In genomic region chr2:177578454-177578853, GRCh38 we compare ENCODE assay signal across 21 cellular contexts.
DNase-seq lines count a peak whose midpoint lies in the region; ATAC-seq, FAIRE-seq and TF ChIP-seq lines count a peak whose summit lies in the region.
"Had no signal": no experiment of that assay in that cellular context is flagged by ENCODE, and none has a peak within 500 bp of the region (broad histone marks: within the 10 kb centered on the region; RNA-seq: fewer than 3 reads in every experiment).

No MANE protein-coding gene starts in this region.

- no peak overlapping the region for H2AK5ac ChIP-seq in IMR-90 (ENCODE audit: low read depth, low read length)

- ATAC-seq in A549 = no peak
- no peak for ATAC-seq in IMR-90 (ENCODE audit: low read depth)
- ATAC-seq in K562 = no peak
- no peak for ATAC-seq in HG02798 (IDR thresholded peaks at IDR 0.05; ENCODE audit: poor library complexity, unreplicated experiment)
- ATAC-seq: CD8-positive, alpha-beta T cell had no signal

- TF ChIP-seq POLR2A in A549 (IDR thresholded peaks at IDR 0.05; ENCODE audit: low read length) (no peak), IMR-90 (IDR thresholded peaks at IDR 0.05; ENCODE audit: low read depth, low read length) (no peak), K562 (conservative IDR thresholded peaks at IDR 0.05) (no peak)

- H3K4me3 ChIP-seq in A549 (no peak overlapping the region), IMR-90 (ENCODE audit: insufficient read depth, low read depth, low read length) (no peak overlapping the region), K562 (no peak overlapping the region), HAP-1 (no peak overlapping the region)
- H3K4me3 ChIP-seq: BLaER1 treated with 17β-estradiol and CSF1 and Interleukin-3, amounts not matched to agents 10 nM and 100 nM had no signal

- TF ChIP-seq RAD21 in A549 (conservative IDR thresholded peaks at IDR 0.05 in 1 of 2, IDR thresholded peaks at IDR 0.05 in 1 of 2) (no peak), IMR-90 (IDR thresholded peaks at IDR 0.05; ENCODE audit: low read length) (no peak), K562 (CRISPR knock-in tag; conservative IDR thresholded peaks at IDR 0.05 in 1 of 2, IDR thresholded peaks at IDR 0.05 in 1 of 2) (no peak)

- no peak overlapping the region for H2BK15ac ChIP-seq in IMR-90 (ENCODE audit: low read depth, low read length)

- POLR2A ChIA-PET in A549 (lab: Yijun Ruan, JAX) = interaction anchor here (0.7 kb wide), 1 partner anchor 527 kb away, joined by 3 read pairs; no protein-coding TSS in a partner anchor
- POLR2A ChIA-PET in IMR-90 (lab: Charles Lee; ENCODE audit: unreplicated experiment) = no interaction called here
- POLR2A ChIA-PET in K562 (lab: Yijun Ruan, JAX) = interaction anchor here (0.7 kb wide), 1 partner anchor 10 kb away, joined by 3 read pairs; no protein-coding TSS in a partner anchor

- H3K9me3 ChIP-seq in A549 (no peaks in the 10 kb centered on the region), IMR-90 (ENCODE audit: control insufficient read depth, insufficient read depth, low read length) (no peaks in the 10 kb centered on the region), K562 (replicated peaks; ENCODE audit: control insufficient read depth, insufficient read depth, low read depth, low read length) (no peaks in the 10 kb centered on the region), HAP-1 (no peaks in the 10 kb centered on the region)
- H3K9me3 ChIP-seq: BLaER1 treated with 17β-estradiol and CSF1 and Interleukin-3, amounts not matched to agents 10 nM and 100 nM; Caco-2 had no signal

- H3K79me2 ChIP-seq in K562 (ENCODE audit: control insufficient read depth, insufficient read depth, low read length) = no peaks in the 10 kb centered on the region

- H2AK9ac ChIP-seq in IMR-90 (replicated peaks; ENCODE audit: low read depth, low read length, poor library complexity) = no peak overlapping the region

- no peak overlapping the region for H4K8ac ChIP-seq in IMR-90 (ENCODE audit: low read depth in 2 of 2, low read length in 2 of 2)

- no peaks in the 10 kb centered on the region for H3K9me1 ChIP-seq in IMR-90 (ENCODE audit: insufficient read depth, low read length)
- H3K9me1 ChIP-seq in K562 (ENCODE audit: control insufficient read depth, insufficient read depth, low read length) = no peaks in the 10 kb centered on the region

- in situ Hi-C loops in IMR-90 (cut with MboI; ENCODE audit: low sequenced_read_pairs) = no loop called here
- in situ Hi-C loops in K562 (cut with MboI) = no loop called here
- in situ Hi-C loops in HAP-1 (cut with MboI; ENCODE audit: low sequenced_read_pairs) = no loop called here

- no peak overlapping the region for H2BK20ac ChIP-seq in IMR-90 (ENCODE audit: low read depth, low read length)

- H3K4me1 ChIP-seq in A549 (no peaks in the 10 kb centered on the region), IMR-90 (ENCODE audit: control insufficient read depth, insufficient read depth, low read length) (no peaks in the 10 kb centered on the region), K562 (replicated peaks in 1 of 2; ENCODE audit: control insufficient read depth in 2 of 2, insufficient read depth in 2 of 2, low read length in 2 of 2) (no peaks in the 10 kb centered on the region), HAP-1 (no peaks in the 10 kb centered on the region)
- H3K4me1 ChIP-seq: BLaER1 treated with 17β-estradiol and CSF1 and Interleukin-3, amounts not matched to agents 10 nM and 100 nM had no signal

- H3K27me3 ChIP-seq in IMR-90 (ENCODE audit: control insufficient read depth, insufficient read depth, low read length) (peaks cover 2% of the 10 kb centered on the region; the same call in 1 of the 2 replicates), K562 (ENCODE audit: control insufficient read depth in 2 of 2, insufficient read depth in 2 of 2, low read length in 2 of 2) (peaks cover 0 to 11% of the 10 kb centered on the region in 2 experiments; a peak in 1 of 5 replicates), HAP-1 (ENCODE audit: low read depth) (no peaks in the 10 kb centered on the region)
- H3K27me3 ChIP-seq: BLaER1 treated with 17β-estradiol and CSF1 and Interleukin-3, amounts not matched to agents 10 nM and 100 nM had no signal

- H3K4ac ChIP-seq in IMR-90 (ENCODE audit: low read depth, low read length) = no peak overlapping the region

- no peak overlapping the region for H2BK5ac ChIP-seq in IMR-90 (ENCODE audit: low read depth, low read length, poor library complexity, severe bottlenecking)

- H2AFZ ChIP-seq in IMR-90 (replicated peaks; ENCODE audit: low read length, poor library complexity) = no peak overlapping the region
- no peak overlapping the region for H2AFZ ChIP-seq in K562 (ENCODE audit: low read depth, low read length)

- dilution Hi-C loops in IMR-90 (cut with HindIII; ENCODE audit: low sequenced_read_pairs, unreplicated experiment) = no loop called here

- no peak overlapping the region for H3K14ac ChIP-seq in IMR-90 (replicated peaks; ENCODE audit: low read depth, low read length)

- CTCF ChIA-PET in A549 (lab: Yijun Ruan, JAX) (interaction anchor here (0.7 kb wide), 1 partner anchor 11 kb away, joined by 3 read pairs; no protein-coding TSS in a partner anchor), IMR-90 (lab: Yijun Ruan, JAX) (interaction anchor here (1.0 to 1.6 kb wide), 2 partner anchors 10 kb away, joined by 3 read pairs; no protein-coding TSS in a partner anchor), K562 (lab: Yijun Ruan, JAX; ENCODE audit: low intra/inter-chr PET ratio) (no interaction called here)

- BruUV-seq in IMR-90 (replicated peaks; lab: Mats Ljungman, UMichigan) (no TSS peak), K562 (replicated peaks; lab: Mats Ljungman, UMichigan) (no TSS peak)

- H3K36me3 ChIP-seq in IMR-90 (ENCODE audit: control insufficient read depth, insufficient read depth, low read length) (no peaks in the 10 kb centered on the region), K562 (ENCODE audit: control insufficient read depth, insufficient read depth, low read length) (no peaks in the 10 kb centered on the region), HAP-1 (replicated peaks) (no peaks in the 10 kb centered on the region)
- H3K36me3 ChIP-seq: BLaER1 treated with 17β-estradiol and CSF1 and Interleukin-3, amounts not matched to agents 10 nM and 100 nM had no signal

- no peak overlapping the region for H3K56ac ChIP-seq in IMR-90 (ENCODE audit: extremely low read depth, insufficient read depth, low read length)

- intact Hi-C loops in IMR-90 (cut with micrococcal nuclease) = no loop called here
- intact Hi-C loops in K562 (cut with micrococcal nuclease) = no loop called here

- FAIRE-seq in A549 (lab: Jason Lieb, UNC) (no peak), K562 (lab: Jason Lieb, UNC) (no peak)
- FAIRE-seq: A204.1, D721Med, G401.6, GM12891, GM19239 had no signal

- H3K18ac ChIP-seq in IMR-90 (ENCODE audit: low read depth, low read length) = no peak overlapping the region

- 19% methylated on average over 3 of the region's 3 CpGs for WGBS in A549 (ENCODE audit: missing lambda C conversion rate)
- no CpG with 5 or more reads among the region's 3 CpGs for WGBS in IMR-90 (ENCODE audit: extremely low coverage in 2 of 2, insufficient read length in 1 of 2), 2 experiments
- 1% methylated on average over 3 of the region's 3 CpGs for WGBS in K562 (ENCODE audit: insufficient coverage, low coverage, missing lambda C conversion rate)

- H2BK120ac ChIP-seq in IMR-90 (ENCODE audit: low read depth, low read length) = no peak overlapping the region

- no peak overlapping the region for H4K91ac ChIP-seq in IMR-90 (ENCODE audit: insufficient read depth, low read depth, low read length)

- TF ChIP-seq CTCF in A549 (IDR thresholded peaks at IDR 0.05) (no peak), IMR-90 (conservative IDR thresholded peaks at IDR 0.05; ENCODE audit: low read depth, low read length) (no peak), K562 (IDR thresholded peaks at IDR 0.05 in 2 of 3, conservative IDR thresholded peaks at IDR 0.05 in 1 of 3; ENCODE audit: insufficient read depth in 2 of 3, low read depth in 1 of 3, low read length in 3 of 3) (no peak)

- H3K4me2 ChIP-seq in A549 (no peak overlapping the region), IMR-90 (ENCODE audit: low read depth, low read length) (no peak overlapping the region), K562 (ENCODE audit: insufficient read depth, low read length) (no peak overlapping the region)
- H3K4me2 ChIP-seq: BLaER1 treated with 17β-estradiol and CSF1 and Interleukin-3, amounts not matched to agents 10 nM and 100 nM had no signal

- H4K20me1 ChIP-seq in IMR-90 (ENCODE audit: insufficient read depth, low read length) = no peaks in the 10 kb centered on the region
- H4K20me1 ChIP-seq in K562 (replicated peaks; ENCODE audit: control insufficient read depth, insufficient read depth, low read length) = no peaks in the 10 kb centered on the region
- H4K20me1 ChIP-seq: BLaER1 treated with 17β-estradiol and CSF1 and Interleukin-3, amounts not matched to agents 10 nM and 100 nM had no signal

- no peak for TF ChIP-seq EP300 in A549 (IDR thresholded peaks at IDR 0.05)
- no peak for TF ChIP-seq EP300 in K562 (IDR thresholded peaks at IDR 0.05; ENCODE audit: low read length)

- no peak for DNase-seq in A549 (ENCODE audit: low read depth in 1 of 2, low spot score in 1 of 2)
- DNase-seq in IMR-90 = no peak
- DNase-seq in K562 (ENCODE audit: extremely low read depth in 1 of 4, low spot score in 3 of 4) = no peak
- no peak for DNase-seq in mucosa of gallbladder (ENCODE audit: low spot score)
- DNase-seq in HAP-1 (ENCODE audit: low spot score in 2 of 2) = no peak
- DNase-seq: 8988T; AML-193; Caco-2; Calu3; CD4-positive, alpha-beta T cell; CD8-positive, alpha-beta T cell; DMS79 treated with DMSO at 0.1 percent for 48 hours; GF-D8 had no signal

- H3K9ac ChIP-seq in IMR-90 (ENCODE audit: low read depth, low read length) = no peak overlapping the region
- no peak overlapping the region for H3K9ac ChIP-seq in K562 (ENCODE audit: insufficient read depth in 1 of 2, low read depth in 2 of 2, low read length in 2 of 2)
- H3K9ac ChIP-seq: BLaER1 treated with 17β-estradiol and CSF1 and Interleukin-3, amounts not matched to agents 10 nM and 100 nM had no signal

- H3K79me1 ChIP-seq in IMR-90 (ENCODE audit: low read depth in 1 of 2, low read length in 2 of 2) = no peaks in the 10 kb centered on the region

- H3K23ac ChIP-seq in IMR-90 (ENCODE audit: low read depth, low read length) = no peak overlapping the region

- H3K27ac ChIP-seq in A549 (no peak overlapping the region), IMR-90 (ENCODE audit: insufficient read depth, low read length) (no peak overlapping the region), K562 (ENCODE audit: extremely low read depth, low read depth, low read length) (no peak overlapping the region)
- H3K27ac ChIP-seq: BLaER1 treated with 17β-estradiol and CSF1 and Interleukin-3, amounts not matched to agents 10 nM and 100 nM; C4-2B had no signal

- no peak overlapping the region for H4K5ac ChIP-seq in IMR-90 (ENCODE audit: low read depth, low read length)

TF ChIP-seq in A549, 52 proteins besides CTCF, POLR2A, EP300 and RAD21 (continues in another document):
- TF ChIP-seq FOSL2 (IDR thresholded peaks at IDR 0.05) = no peak
- TF ChIP-seq FOSL2 (CRISPR knock-in tag; IDR thresholded peaks at IDR 0.05) = no peak

TF ChIP-seq in IMR-90, 13 proteins besides CTCF, POLR2A, EP300 and RAD21 (continues in another document):
- no peak for TF ChIP-seq MXI1 (IDR thresholded peaks at IDR 0.05; ENCODE audit: borderline replicate concordance, low read depth, low read length)

TF ChIP-seq in K562, 482 proteins besides CTCF, POLR2A, EP300 and RAD21 (continues in another document):
- TF ChIP-seq ZNF232 (CRISPR knock-in tag; IDR thresholded peaks at IDR 0.05) = no peak
- no peak for TF ChIP-seq ZNF134 (CRISPR knock-in tag; conservative IDR thresholded peaks at IDR 0.05)

Comparison
In these comparisons a context has a peak if more than half of its experiments do, and no peak if none do; other contexts are left out.
1. Of the 35 proteins assayed by ChIP-seq in both K562 and A549: peak only in K562: none; only in A549: none; in both: MAFK; in neither: 34.